ENCODE assay signal across 36 cellular contexts in genomic region chr10:61128196-61128595, GRCh38.
"Had no signal": no experiment of that assay in that cellular context is flagged by ENCODE, and none has a peak within 500 bp of the region (broad histone marks: within the 10 kb centered on the region; RNA-seq: fewer than 3 reads in every experiment).

No MANE protein-coding gene starts in this region.

- H3K27ac Mint-ChIP-seq: activated B cell treated with CpG ODN at 0.5 μM for 24 hours; activated CD4-positive, alpha-beta memory T cell treated with anti-CD3 and anti-CD28 coated beads, Interleukin-2, amount 10 ng/mL, durations not matched to agents 7 days and 5 days; activated CD4-positive, alpha-beta T cell treated with anti-CD3 and anti-CD28 coated beads, Interleukin-2, amount 10 ng/mL, durations not matched to agents 7 days and 5 days; activated CD8-positive, alpha-beta memory T cell treated with anti-CD3 and anti-CD28 coated beads, Interleukin-2, amount 10 ng/mL, durations not matched to agents 7 days and 5 days; activated CD8-positive, alpha-beta T cell treated with anti-CD3 and anti-CD28 coated beads, Interleukin-2, amount 10 ng/mL, durations not matched to agents 7 days and 5 days; activated naive CD4-positive, alpha-beta T cell treated with anti-CD3 and anti-CD28 coated beads, Interleukin-2, amount 10 ng/mL, durations not matched to agents 7 days and 5 days; activated naive CD8-positive, alpha-beta T cell; activated naive CD8-positive, alpha-beta T cell treated with anti-CD3 and anti-CD28 coated beads, Interleukin-2, amount 10 ng/mL, durations not matched to agents 7 days and 5 days; activated naive CD8-positive, alpha-beta T cell treated with anti-CD3 and anti-CD28 coated beads, Interleukin-2, amount 50 U/mL, for 24 hours; activated T-cell treated with anti-CD3 and anti-CD28 coated beads, Interleukin-2, amount 50 U/mL, for 24 hours; activated T-helper 2 cell treated with anti-CD3 and anti-CD28 coated beads, Interferon-gamma antibody, Interleukin-2, Interleukin-4, amounts not matched to agents 10 μg/mL and 5 μg/mL and 100 μg/mL, durations not matched to agents 14 hours and 24 hours and 36 hours; brain; T-helper 1 cell treated with Interleukin-12 subunit alpha and Interleukin-12 subunit beta and Interleukin-4 antibody, amounts not matched to agents 30 μg/mL and 1 μg/mL, for 36 hours; T-helper 2 cell treated with Interferon-gamma antibody and Interleukin-4, amounts not matched to agents 5 μg/mL and 100 μg/mL, for 36 hours had no signal

- H3K27me3 Mint-ChIP-seq: activated B cell treated with CpG ODN at 0.5 μM for 24 hours; activated naive CD4-positive, alpha-beta T cell treated with anti-CD3 and anti-CD28 coated beads, Interleukin-2, amount 10 ng/mL, durations not matched to agents 7 days and 5 days; activated naive CD4-positive, alpha-beta T cell treated with anti-CD3 and anti-CD28 coated beads, Interleukin-2, amount 50 U/mL, for 24 hours; activated naive CD8-positive, alpha-beta T cell; activated naive CD8-positive, alpha-beta T cell treated with anti-CD3 and anti-CD28 coated beads, Interleukin-2, amount 10 ng/mL, durations not matched to agents 7 days and 5 days; activated T-cell treated with anti-CD3 and anti-CD28 coated beads, Interleukin-2, amount 50 U/mL, for 24 hours; central memory CD8-positive, alpha-beta T cell had no signal

- H3K4me1 Mint-ChIP-seq: activated CD4-positive, alpha-beta memory T cell treated with anti-CD3 and anti-CD28 coated beads, Interleukin-2, amount 10 ng/mL, durations not matched to agents 7 days and 5 days; activated CD8-positive, alpha-beta memory T cell treated with anti-CD3 and anti-CD28 coated beads, Interleukin-2, amount 10 ng/mL, durations not matched to agents 7 days and 5 days; activated naive CD4-positive, alpha-beta T cell treated with anti-CD3 and anti-CD28 coated beads, Interleukin-2, amount 50 U/mL, for 24 hours; activated naive CD8-positive, alpha-beta T cell treated with anti-CD3 and anti-CD28 coated beads, Interleukin-2, amount 10 ng/mL, durations not matched to agents 7 days and 5 days; central memory CD8-positive, alpha-beta T cell had no signal

- H3K4me3 Mint-ChIP-seq: activated B cell treated with CpG ODN at 0.5 μM for 24 hours; activated CD4-positive, alpha-beta memory T cell treated with anti-CD3 and anti-CD28 coated beads, Interleukin-2, amount 10 ng/mL, durations not matched to agents 7 days and 5 days; activated CD4-positive, alpha-beta T cell treated with anti-CD3 and anti-CD28 coated beads, Interleukin-2, amount 10 ng/mL, durations not matched to agents 7 days and 5 days; activated CD8-positive, alpha-beta memory T cell treated with anti-CD3 and anti-CD28 coated beads, Interleukin-2, amount 10 ng/mL, durations not matched to agents 7 days and 5 days; activated CD8-positive, alpha-beta T cell treated with anti-CD3 and anti-CD28 coated beads, Interleukin-2, amount 10 ng/mL, durations not matched to agents 7 days and 5 days; activated naive CD4-positive, alpha-beta T cell treated with anti-CD3 and anti-CD28 coated beads, Interleukin-2, amount 10 ng/mL, durations not matched to agents 7 days and 5 days; activated naive CD4-positive, alpha-beta T cell treated with anti-CD3 and anti-CD28 coated beads, Interleukin-2, amount 50 U/mL, for 24 hours; activated naive CD8-positive, alpha-beta T cell; activated naive CD8-positive, alpha-beta T cell treated with anti-CD3 and anti-CD28 coated beads, Interleukin-2, amount 10 ng/mL, durations not matched to agents 7 days and 5 days; activated naive CD8-positive, alpha-beta T cell treated with anti-CD3 and anti-CD28 coated beads, Interleukin-2, amount 50 U/mL, for 24 hours; activated T-cell treated with anti-CD3 and anti-CD28 coated beads, Interleukin-2, amount 50 U/mL, for 24 hours; brain; central memory CD8-positive, alpha-beta T cell; T-helper 1 cell treated with Interleukin-12 subunit alpha and Interleukin-12 subunit beta and Interleukin-4 antibody, amounts not matched to agents 30 μg/mL and 1 μg/mL, for 36 hours; T-helper 2 cell treated with Interferon-gamma antibody and Interleukin-4, amounts not matched to agents 5 μg/mL and 100 μg/mL, for 36 hours had no signal

- ATAC-seq: activated CD8-positive, alpha-beta memory T cell treated with anti-CD3 and anti-CD28 coated beads, Interleukin-2, amount 10 ng/mL, durations not matched to agents 7 days and 5 days; activated CD8-positive, alpha-beta T cell treated with anti-CD3 and anti-CD28 coated beads, Interleukin-2, amount 10 ng/mL, durations not matched to agents 7 days and 5 days; activated naive CD8-positive, alpha-beta T cell treated with anti-CD3 and anti-CD28 coated beads, Interleukin-2, amount 50 U/mL, for 24 hours had no signal

- DNase-seq: activated B cell treated with CpG ODN at 0.5 μM for 24 hours; activated CD4-positive, alpha-beta memory T cell treated with anti-CD3 and anti-CD28 coated beads, Interleukin-2, amount 10 ng/mL, durations not matched to agents 7 days and 5 days; activated CD4-positive, alpha-beta T cell treated with anti-CD3 and anti-CD28 coated beads for 4 hours; activated CD4-positive, alpha-beta T cell treated with anti-CD3 and anti-CD28 coated beads, Interleukin-2, amount 10 ng/mL, durations not matched to agents 7 days and 5 days; activated CD4-positive, alpha-beta T cell treated with anti-CD3 and anti-CD28 coated beads, Interleukin-2, amount 50 U/mL, for 48 hours; activated CD4-positive, CD25-positive, alpha-beta regulatory T cell treated with anti-CD3 and anti-CD28 coated beads, Interleukin-2, amount 50 U/mL, for 72 hours; activated CD8-positive, alpha-beta memory T cell treated with anti-CD3 and anti-CD28 coated beads for 24 hours; activated CD8-positive, alpha-beta memory T cell treated with anti-CD3 and anti-CD28 coated beads, Interleukin-2, amount 10 ng/mL, durations not matched to agents 7 days and 5 days; activated CD8-positive, alpha-beta memory T cell treated with anti-CD3 and anti-CD28 coated beads, Interleukin-2, amount 50 U/mL, for 48 hours; activated CD8-positive, alpha-beta T cell treated with anti-CD3 and anti-CD28 coated beads, Interleukin-2, amount 10 ng/mL, durations not matched to agents 7 days and 5 days; activated effector memory CD4-positive, alpha-beta T cell treated with Interleukin-2 at 50 U/mL for 16 hours; activated gamma-delta T cell; activated naive CD4-positive, alpha-beta T cell treated with anti-CD3 and anti-CD28 coated beads, Interleukin-2, amount 10 ng/mL, durations not matched to agents 7 days and 5 days; activated naive CD4-positive, alpha-beta T cell treated with Interleukin-2 at 50 U/mL for 16 hours; activated naive CD8-positive, alpha-beta T cell treated with anti-CD3 and anti-CD28 coated beads, Interleukin-2, amount 10 ng/mL, durations not matched to agents 7 days and 5 days; activated naive CD8-positive, alpha-beta T cell treated with anti-CD3 and anti-CD28 coated beads, Interleukin-2, amount 50 U/mL, for 24 hours; activated T-cell treated with anti-CD3 and anti-CD28 coated beads, Interleukin-2, amount 50 U/mL, for 24 hours; activated T-cell treated with anti-CD3 and anti-CD28 coated beads, Interleukin-2, amount 50 U/mL, for 48 hours; amygdala; anterior cingulate cortex; caudate nucleus; cerebellar nuclear complex; T-helper 2 cell; T-helper 9 cell had no signal

- H3K36me3 ChIP-seq: ascending aorta, cardiac muscle cell had no signal

- H3K27me3 ChIP-seq: ascending aorta, cardiac muscle cell had no signal

- H3K27ac ChIP-seq: ascending aorta, cardiac muscle cell, VCaP had no signal

- H3K4me3 ChIP-seq: ascending aorta, cardiac muscle cell had no signal

- H3K9me3 Mint-ChIP-seq: activated CD4-positive, alpha-beta memory T cell treated with anti-CD3 and anti-CD28 coated beads, Interleukin-2, amount 10 ng/mL, durations not matched to agents 7 days and 5 days; activated CD4-positive, alpha-beta T cell treated with anti-CD3 and anti-CD28 coated beads, Interleukin-2, amount 10 ng/mL, durations not matched to agents 7 days and 5 days; activated naive CD4-positive, alpha-beta T cell treated with anti-CD3 and anti-CD28 coated beads, Interleukin-2, amount 50 U/mL, for 24 hours; activated naive CD8-positive, alpha-beta T cell treated with anti-CD3 and anti-CD28 coated beads, Interleukin-2, amount 10 ng/mL, durations not matched to agents 7 days and 5 days; activated T-cell treated with anti-CD3 and anti-CD28 coated beads, Interleukin-2, amount 50 U/mL, for 24 hours; activated T-helper 2 cell treated with anti-CD3 and anti-CD28 coated beads, Interferon-gamma antibody, Interleukin-2, Interleukin-4, amounts not matched to agents 10 μg/mL and 5 μg/mL and 100 μg/mL, durations not matched to agents 14 hours and 24 hours and 36 hours; central memory CD8-positive, alpha-beta T cell; T-helper 1 cell treated with Interleukin-12 subunit alpha and Interleukin-12 subunit beta and Interleukin-4 antibody, amounts not matched to agents 30 μg/mL and 1 μg/mL, for 36 hours; T-helper 2 cell treated with Interferon-gamma antibody and Interleukin-4, amounts not matched to agents 5 μg/mL and 100 μg/mL, for 36 hours had no signal

- FAIRE-seq: bronchial epithelial cell, TTC549 had no signal

- H3K36me3 Mint-ChIP-seq: activated CD8-positive, alpha-beta memory T cell treated with anti-CD3 and anti-CD28 coated beads, Interleukin-2, amount 10 ng/mL, durations not matched to agents 7 days and 5 days; activated naive CD4-positive, alpha-beta T cell treated with anti-CD3 and anti-CD28 coated beads, Interleukin-2, amount 10 ng/mL, durations not matched to agents 7 days and 5 days; activated naive CD4-positive, alpha-beta T cell treated with anti-CD3 and anti-CD28 coated beads, Interleukin-2, amount 50 U/mL, for 24 hours; activated naive CD8-positive, alpha-beta T cell; activated naive CD8-positive, alpha-beta T cell treated with anti-CD3 and anti-CD28 coated beads, Interleukin-2, amount 10 ng/mL, durations not matched to agents 7 days and 5 days; brain had no signal

- H3K9me3 ChIP-seq: ascending aorta had no signal
